ENCODE assay signal across 11 cellular contexts in genomic region chr2:196697825-196698224, GRCh38.
"Had no signal": no experiment of that assay in that cellular context is flagged by ENCODE, and none has a peak within 500 bp of the region (broad histone marks: within the 10 kb centered on the region; RNA-seq: fewer than 3 reads in every experiment).

No MANE protein-coding gene starts in this region.

- H3K36me3 ChIP-seq: transverse colon had no signal

- H3K4me3 ChIP-seq: transverse colon had no signal

- H3K27me3 ChIP-seq: transverse colon had no signal

- ATAC-seq: activated T-cell treated with anti-CD3 and anti-CD28 coated beads, Interleukin-2, amount 50 U/mL, for 4 hours; sciatic nerve; stimulated activated naive B cell treated with anti-CD40 and anti-IgM and Interleukin-4, amounts not matched to agents 10 μg/mL and 1 μg/mL and 100 μg/mL, for 72 hours had no signal

- DNase-seq: activated gamma-delta T cell treated with Interleukin-2 at 50 U/mL for 16 hours; activated naive CD8-positive, alpha-beta T cell treated with anti-CD3 and anti-CD28 coated beads for 36 hours; activated T-cell treated with anti-CD3 and anti-CD28 coated beads, Interleukin-2, amount 50 U/mL, for 4 hours; endodermal cell; hypothalamus; kidney glomerular epithelial cell; stimulated activated CD4-positive, alpha-beta T cell treated with anti-CD3 and anti-CD28 coated beads, Interleukin-2, amount 100 ng/mL, for 24 hours; stimulated activated naive B cell treated with anti-CD40 and anti-IgM and Interleukin-4, amounts not matched to agents 10 μg/mL and 1 μg/mL and 100 μg/mL, for 72 hours; substantia nigra; transverse colon had no signal

- H3K4me1 ChIP-seq: transverse colon had no signal

- H3K27ac ChIP-seq: transverse colon had no signal

- H3K9me3 ChIP-seq: transverse colon had no signal
